ENCODE assay signal across 19 cellular contexts in the genomic region with DNA sequence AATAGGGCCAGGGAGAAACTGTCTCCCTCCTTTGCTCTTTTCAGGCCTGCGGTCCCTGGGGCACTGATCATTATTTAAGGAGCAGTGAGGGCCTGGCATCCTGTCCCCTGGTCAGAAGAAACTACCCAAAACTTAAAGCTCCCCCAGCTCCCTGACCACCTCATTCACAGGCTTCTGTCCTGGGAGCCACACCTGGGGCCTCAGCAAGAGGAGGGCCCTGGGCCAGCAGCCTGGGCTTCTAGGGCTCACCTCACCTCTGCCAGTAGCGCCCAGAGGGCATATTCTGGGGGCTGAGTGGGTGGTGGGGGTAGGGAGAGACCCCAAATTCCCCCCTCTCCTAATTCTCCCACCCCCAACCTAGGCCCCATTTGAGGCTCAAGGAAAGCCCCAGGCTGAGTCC. TPM values are rescaled to one million over a fixed set of nuclear protein-coding genes. Genes with fewer than 3 reads are reported as not detected.
DNase-seq lines count a peak whose midpoint lies in the region; TF ChIP-seq lines count a peak whose summit lies in the region.
"Had no signal": no experiment of that assay in that cellular context is flagged by ENCODE, and none has a peak within 500 bp of the region (broad histone marks: within the 10 kb centered on the region; RNA-seq: fewer than 3 reads in every experiment).

No MANE protein-coding gene starts in this region.

- CTCF ChIA-PET in activated CD4-positive, alpha-beta T cell treated with anti-CD3 and anti-CD28 coated beads, Interleukin-2, amount 10 ng/mL, durations not matched to agents 7 days and 5 days (lab: Charles Lee): interaction anchor here (1.1 to 3.2 kb wide), 5 partner anchors 10 to 20 kb away, joined by 3 to 8 read pairs (median 4); no protein-coding TSS in a partner anchor
- CTCF ChIA-PET in GM10248 (lab: Yijun Ruan, JAX): no interaction called here

- intact Hi-C loops in posterior vena cava (cut with DNase I): no loop called here

- H3K9me3 Mint-ChIP-seq in activated CD4-positive, alpha-beta T cell treated with anti-CD3 and anti-CD28 coated beads, Interleukin-2, amount 10 ng/mL, durations not matched to agents 7 days and 5 days: no peaks in the 10 kb centered on the region
- H3K9me3 Mint-ChIP-seq in chondrocyte (ENCODE audit: low read depth): no peaks in the 10 kb centered on the region
- no peaks in the 10 kb centered on the region for H3K9me3 Mint-ChIP-seq in neural crest cell
- H3K9me3 Mint-ChIP-seq: CD8-positive, alpha-beta memory T cell; H9; HFFc6 had no signal

- no peak overlapping the region for H3K4me3 Mint-ChIP-seq in activated CD4-positive, alpha-beta T cell treated with anti-CD3 and anti-CD28 coated beads, Interleukin-2, amount 10 ng/mL, durations not matched to agents 7 days and 5 days
- H3K4me3 Mint-ChIP-seq in chondrocyte (ENCODE audit: unreplicated experiment) (no peak overlapping the region), neural crest cell (peak overlapping the region; percentile 34)
- H3K4me3 Mint-ChIP-seq: B cell; CD4-positive, CD25-positive, alpha-beta regulatory T cell; CD8-positive, alpha-beta memory T cell; H9; HFFc6 had no signal

- H3K36me3 Mint-ChIP-seq in activated CD4-positive, alpha-beta T cell treated with anti-CD3 and anti-CD28 coated beads, Interleukin-2, amount 10 ng/mL, durations not matched to agents 7 days and 5 days (ENCODE audit: low read depth): peaks cover 14% of the 10 kb centered on the region
- H3K36me3 Mint-ChIP-seq in chondrocyte (ENCODE audit: low read depth): peaks cover 13% of the 10 kb centered on the region
- no peaks in the 10 kb centered on the region for H3K36me3 Mint-ChIP-seq in neural crest cell (ENCODE audit: low read depth)

- peak overlapping the region; percentile 60 for H3K27ac Mint-ChIP-seq in activated CD4-positive, alpha-beta T cell treated with anti-CD3 and anti-CD28 coated beads, Interleukin-2, amount 10 ng/mL, durations not matched to agents 7 days and 5 days
- H3K27ac Mint-ChIP-seq in chondrocyte (ENCODE audit: unreplicated experiment) (no peak overlapping the region), neural crest cell (ENCODE audit: unreplicated experiment) (no peak overlapping the region)
- H3K27ac Mint-ChIP-seq: B cell; CD4-positive, CD25-positive, alpha-beta regulatory T cell; H9; HFFc6 had no signal

- TF ChIP-seq CTCF in chondrocyte (IDR thresholded peaks at IDR 0.05) (no peak), neural crest cell (conservative IDR thresholded peaks at IDR 0.05) (no peak), GM10248 (IDR thresholded peaks at IDR 0.05; ENCODE audit: control extremely low read depth, extremely low read depth, low read depth, missing control alignments) (no peak)

- POLR2A ChIA-PET in activated CD4-positive, alpha-beta T cell treated with anti-CD3 and anti-CD28 coated beads, Interleukin-2, amount 10 ng/mL, durations not matched to agents 7 days and 5 days (lab: Charles Lee): no interaction called here
- POLR2A ChIA-PET in GM10248 (lab: Yijun Ruan, JAX): no interaction called here

- no peak for DNase-seq in activated CD4-positive, alpha-beta T cell treated with anti-CD3 and anti-CD28 coated beads, Interleukin-2, amount 10 ng/mL, durations not matched to agents 7 days and 5 days
- DNase-seq in activated CD4-positive, alpha-beta T cell treated with anti-CD3 and anti-CD28 coated beads, Interleukin-2, amount 50 U/mL, for 48 hours: no peak
- DNase-seq in chondrocyte (ENCODE audit: low spot score): peak; percentile 60
- no peak for DNase-seq in neural crest cell (ENCODE audit: low read depth, low spot score)
- peak; percentile 58 for DNase-seq in posterior vena cava (ENCODE audit: low spot score)
- DNase-seq in activated T-cell treated with anti-CD3 and anti-CD28 coated beads, Interleukin-2, amount 50 U/mL, for 1 hour: no peak
- no peak for DNase-seq in GM10248 (ENCODE audit: extremely low spot score)
- no peak for DNase-seq in central memory CD4-positive, alpha-beta T cell
- DNase-seq: CD4-positive, CD25-positive, alpha-beta regulatory T cell; DMS 273 treated with DMSO at 0.1 percent for 48 hours; DMS79; EL; GDM1; GM23248; H9; HFFc6 had no signal

- H3K4me1 Mint-ChIP-seq in activated CD4-positive, alpha-beta T cell treated with anti-CD3 and anti-CD28 coated beads, Interleukin-2, amount 10 ng/mL, durations not matched to agents 7 days and 5 days: peaks cover 11% of the 10 kb centered on the region
- H3K4me1 Mint-ChIP-seq in chondrocyte (ENCODE audit: low read depth): peaks cover 1% of the 10 kb centered on the region
- peaks cover 26% of the 10 kb centered on the region for H3K4me1 Mint-ChIP-seq in neural crest cell

- H3K27me3 Mint-ChIP-seq in activated CD4-positive, alpha-beta T cell treated with anti-CD3 and anti-CD28 coated beads, Interleukin-2, amount 10 ng/mL, durations not matched to agents 7 days and 5 days: peaks cover 2% of the 10 kb centered on the region
- no peaks in the 10 kb centered on the region for H3K27me3 Mint-ChIP-seq in chondrocyte (ENCODE audit: low read depth)
- H3K27me3 Mint-ChIP-seq in neural crest cell (ENCODE audit: low read depth): peaks cover under 1% of the 10 kb centered on the region
- H3K27me3 Mint-ChIP-seq: B cell; CD4-positive, CD25-positive, alpha-beta regulatory T cell; CD8-positive, alpha-beta memory T cell had no signal

RNA-seq across cellular contexts. Expression of a gene that starts 4.7 kb away (rescaled TPM):
- 1 to 10 TPM; 2.4 to 3.0 TPM for total RNA-seq in activated CD4-positive, alpha-beta T cell treated with anti-CD3 and anti-CD28 coated beads, Interleukin-2, amount 10 ng/mL, durations not matched to agents 7 days and 5 days
- total RNA-seq in chondrocyte (0.10 TPM in 2 of 3 replicates, not detected in the other), neural crest cell (6.6 and 8.3 TPM in 2 replicates), posterior vena cava (under 1 TPM; 0.14 to 0.24 TPM)
- total RNA-seq: H4 had no signal

RNA-seq across cellular contexts. Expression of a gene that starts 31.1 kb away (rescaled TPM):
- total RNA-seq in activated CD4-positive, alpha-beta T cell treated with anti-CD3 and anti-CD28 coated beads, Interleukin-2, amount 10 ng/mL, durations not matched to agents 7 days and 5 days: 10 to 100 TPM; 75.2 to 81.4 TPM
- total RNA-seq in chondrocyte (43.0 to 45.0 TPM (median 45.0 TPM) in 3 replicates), neural crest cell (20.8 and 23.2 TPM in 2 replicates), posterior vena cava (10 to 100 TPM; 17.8 to 24.8 TPM)

Comparison
In these comparisons a context has a peak if more than half of its experiments do, and no peak if none do; other contexts are left out.
1. DNase-seq: peak in chondrocyte (single experiment) and posterior vena cava (single experiment); none in activated CD4-positive, alpha-beta T cell treated with anti-CD3 and anti-CD28 coated beads, Interleukin-2, amount 10 ng/mL, durations not matched to agents 7 days and 5 days (single experiment), activated CD4-positive, alpha-beta T cell treated with anti-CD3 and anti-CD28 coated beads, Interleukin-2, amount 50 U/mL, for 48 hours (0 of 2), neural crest cell (single experiment), activated T-cell treated with anti-CD3 and anti-CD28 coated beads, Interleukin-2, amount 50 U/mL, for 1 hour (single experiment), GM10248 (single experiment) and central memory CD4-positive, alpha-beta T cell (single experiment).